Comparison of ENCODE assay signal across 1 cellular context in genomic region chr12:66190519-66191406, GRCh38.
A peak's percentile ranks its signal among the peaks of the same experiment; 100 is the strongest.
TF ChIP-seq lines count a peak whose summit lies in the region.

No MANE protein-coding gene starts in this region.

TF ChIP-seq in K562, 482 proteins besides CTCF, POLR2A, EP300 and RAD21 (continued from another document):
- peak; percentile 79 for TF ChIP-seq SPI1 (IDR thresholded peaks at IDR 0.05; ENCODE audit: borderline replicate concordance, low read depth, low read length)
- peak; percentile 36; the same call in 1 of the 2 replicates for TF ChIP-seq HMBOX1 (IDR thresholded peaks at IDR 0.05)
- no peak for TF ChIP-seq YBX1 (IDR thresholded peaks at IDR 0.05)
